Comparison of ENCODE assay signal across 13 cellular contexts in the genomic region with DNA sequence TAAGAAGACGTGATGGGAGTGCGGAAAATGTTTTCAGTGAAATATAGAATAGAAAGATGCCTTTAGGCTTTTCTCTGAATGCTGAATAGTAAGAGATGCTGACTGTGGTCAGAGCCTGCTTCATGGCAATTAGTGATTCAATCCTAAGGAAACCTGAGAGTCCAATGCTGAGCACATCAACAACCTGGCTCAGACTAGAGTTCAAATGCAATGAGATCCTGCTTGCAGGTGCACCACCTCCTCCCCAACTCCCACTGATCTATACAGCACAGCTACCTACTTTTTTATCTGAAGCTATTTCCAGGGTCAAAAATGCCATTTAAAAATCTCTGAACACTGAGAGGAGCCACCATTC.
DNase-seq lines count a peak whose midpoint lies in the region; ATAC-seq and TF ChIP-seq lines count a peak whose summit lies in the region.
"Had no signal": no experiment of that assay in that cellular context is flagged by ENCODE, and none has a peak within 500 bp of the region (broad histone marks: within the 10 kb centered on the region; RNA-seq: fewer than 3 reads in every experiment).

No MANE protein-coding gene starts in this region.

- H3K27me3 Mint-ChIP-seq in activated CD8-positive, alpha-beta T cell treated with anti-CD3 and anti-CD28 coated beads for 36 hours, result no peaks in the 10 kb centered on the region
- no peaks in the 10 kb centered on the region for H3K27me3 Mint-ChIP-seq in activated CD8-positive, alpha-beta T cell treated with anti-CD3 and anti-CD28 coated beads, Interleukin-2, amount 10 ng/mL, durations not matched to agents 7 days and 5 days (ENCODE audit: low read depth)
- H3K27me3 Mint-ChIP-seq in dendritic cell treated with granulocyte-macrophage colony-stimulating factor and Interleukin-4, amounts not matched to agents 40 ng/mL and 50 ng/mL, for 4 days, result no peaks in the 10 kb centered on the region

- H3K27ac ChIP-seq in trophoblast cell (ENCODE audit: low read depth, low read length), result no peak overlapping the region
- no peak overlapping the region for H3K27ac ChIP-seq in MM.1S (ENCODE audit: low read length)
- H3K27ac ChIP-seq: A549 had no signal

- no peak overlapping the region for H2BK120ac ChIP-seq in trophoblast cell (ENCODE audit: insufficient read depth, low read length, poor library complexity)

- no CpG with 5 or more reads among the region's 2 CpGs for WGBS in trophoblast cell (ENCODE audit: extremely low coverage, insufficient coverage, insufficient read length)

- H3K4me1 Mint-ChIP-seq in activated CD8-positive, alpha-beta T cell treated with anti-CD3 and anti-CD28 coated beads for 36 hours (ENCODE audit: low read depth), result peaks cover 74% of the 10 kb centered on the region
- H3K4me1 Mint-ChIP-seq in activated CD8-positive, alpha-beta T cell treated with anti-CD3 and anti-CD28 coated beads, Interleukin-2, amount 10 ng/mL, durations not matched to agents 7 days and 5 days (ENCODE audit: low read depth), result peaks cover 67% of the 10 kb centered on the region
- peaks cover 87% of the 10 kb centered on the region for H3K4me1 Mint-ChIP-seq in dendritic cell treated with granulocyte-macrophage colony-stimulating factor and Interleukin-4, amounts not matched to agents 40 ng/mL and 50 ng/mL, for 4 days (ENCODE audit: low read depth)

- no peaks in the 10 kb centered on the region for H3K9me2 ChIP-seq in MM.1S (replicated peaks; ENCODE audit: insufficient read depth, low read length)

- no peak for TF ChIP-seq CTCF in activated CD8-positive, alpha-beta T cell treated with anti-CD3 and anti-CD28 coated beads for 36 hours (IDR thresholded peaks at IDR 0.05)
- TF ChIP-seq CTCF in MM.1S (IDR thresholded peaks at IDR 0.05; ENCODE audit: low read length), result no peak

- H3K27me3 ChIP-seq in trophoblast cell (ENCODE audit: insufficient read depth, low read length) (no peaks in the 10 kb centered on the region), MM.1S (replicated peaks; ENCODE audit: insufficient read depth, low read length) (no peaks in the 10 kb centered on the region)

- CTCF ChIA-PET in activated CD8-positive, alpha-beta T cell treated with anti-CD3 and anti-CD28 coated beads for 36 hours (lab: Charles Lee), result interaction anchor here (16.2 kb wide), 1 partner anchor 13 kb away, joined by 187 read pairs; no protein-coding TSS in a partner anchor
- CTCF ChIA-PET in activated CD8-positive, alpha-beta T cell treated with anti-CD3 and anti-CD28 coated beads, Interleukin-2, amount 10 ng/mL, durations not matched to agents 7 days and 5 days (lab: Charles Lee), result interaction anchor here (13.7 kb wide), 1 partner anchor 10 kb away, joined by 219 read pairs; no protein-coding TSS in a partner anchor

- peak overlapping the region; percentile 14 for H3K4ac ChIP-seq in trophoblast cell (ENCODE audit: low read depth, low read length)

- no peaks in the 10 kb centered on the region for H4K20me1 ChIP-seq in MM.1S (ENCODE audit: insufficient read depth, low read length)

- H3K18ac ChIP-seq in trophoblast cell (ENCODE audit: low read length), result no peak overlapping the region

- H3K4me3 Mint-ChIP-seq in activated CD8-positive, alpha-beta T cell treated with anti-CD3 and anti-CD28 coated beads for 36 hours, result no peak overlapping the region
- H3K4me3 Mint-ChIP-seq in activated CD8-positive, alpha-beta T cell treated with anti-CD3 and anti-CD28 coated beads, Interleukin-2, amount 10 ng/mL, durations not matched to agents 7 days and 5 days, result no peak overlapping the region
- no peak overlapping the region for H3K4me3 Mint-ChIP-seq in dendritic cell treated with granulocyte-macrophage colony-stimulating factor and Interleukin-4, amounts not matched to agents 40 ng/mL and 50 ng/mL, for 4 days

- H3K36me3 ChIP-seq in trophoblast cell (ENCODE audit: control insufficient read depth in 1 of 2, insufficient read depth in 2 of 2, low read length in 2 of 2), result no peaks in the 10 kb centered on the region
- H3K36me3 ChIP-seq in MM.1S (replicated peaks; ENCODE audit: insufficient read depth, low read length), result no peaks in the 10 kb centered on the region

- H3K27ac Mint-ChIP-seq in activated CD8-positive, alpha-beta T cell treated with anti-CD3 and anti-CD28 coated beads for 36 hours, result peak overlapping the region; percentile 72
- H3K27ac Mint-ChIP-seq in activated CD8-positive, alpha-beta T cell treated with anti-CD3 and anti-CD28 coated beads, Interleukin-2, amount 10 ng/mL, durations not matched to agents 7 days and 5 days, result no peak overlapping the region
- peak overlapping the region; percentile 28 for H3K27ac Mint-ChIP-seq in dendritic cell treated with granulocyte-macrophage colony-stimulating factor and Interleukin-4, amounts not matched to agents 40 ng/mL and 50 ng/mL, for 4 days

- no peaks in the 10 kb centered on the region for H3K9me3 Mint-ChIP-seq in activated CD8-positive, alpha-beta T cell treated with anti-CD3 and anti-CD28 coated beads for 36 hours
- no peaks in the 10 kb centered on the region for H3K9me3 Mint-ChIP-seq in activated CD8-positive, alpha-beta T cell treated with anti-CD3 and anti-CD28 coated beads, Interleukin-2, amount 10 ng/mL, durations not matched to agents 7 days and 5 days (ENCODE audit: insufficient read depth)
- no peaks in the 10 kb centered on the region for H3K9me3 Mint-ChIP-seq in dendritic cell treated with granulocyte-macrophage colony-stimulating factor and Interleukin-4, amounts not matched to agents 40 ng/mL and 50 ng/mL, for 4 days

- no peak for ATAC-seq in activated CD8-positive, alpha-beta T cell treated with anti-CD3 and anti-CD28 coated beads for 36 hours
- no peak for ATAC-seq in activated CD8-positive, alpha-beta T cell treated with anti-CD3 and anti-CD28 coated beads, Interleukin-2, amount 10 ng/mL, durations not matched to agents 7 days and 5 days

- no peak for DNase-seq in activated CD8-positive, alpha-beta T cell treated with anti-CD3 and anti-CD28 coated beads for 36 hours
- DNase-seq in activated CD8-positive, alpha-beta T cell treated with anti-CD3 and anti-CD28 coated beads, Interleukin-2, amount 10 ng/mL, durations not matched to agents 7 days and 5 days, result no peak
- DNase-seq in M059J (ENCODE audit: low read depth) (peak; percentile 42), trophoblast cell (no peak), retina (no peak), medulla oblongata (ENCODE audit: extremely low spot score) (no peak), MM.1S (no peak)
- DNase-seq: activated CD4-positive, CD25-positive, alpha-beta regulatory T cell treated with anti-CD3 and anti-CD28 coated beads, Interleukin-2, amount 50 U/mL, for 72 hours; erythroblast; NCI-H187 treated with DMSO at 0.1 percent for 48 hours; T-helper 2 cell had no signal

- H2BK5ac ChIP-seq in trophoblast cell (ENCODE audit: low read depth, low read length, poor library complexity), result no peak overlapping the region

- no peak overlapping the region for H4K8ac ChIP-seq in trophoblast cell (ENCODE audit: low read depth, low read length)

- H3K14ac ChIP-seq in trophoblast cell (ENCODE audit: low read length), result no peak overlapping the region

- no peak overlapping the region for H3K23ac ChIP-seq in trophoblast cell (ENCODE audit: low read length)

- no peak overlapping the region for H3K4me3 ChIP-seq in trophoblast cell (ENCODE audit: low read depth, low read length)
- no peak overlapping the region for H3K4me3 ChIP-seq in MM.1S (ENCODE audit: low read length)
- H3K4me3 ChIP-seq: A549 had no signal

- peaks cover 8% of the 10 kb centered on the region; the same call in 1 of the 2 replicates for H3F3A ChIP-seq in MM.1S (ENCODE audit: insufficient read depth, low read length)

- H2AK5ac ChIP-seq in trophoblast cell (ENCODE audit: low read length), result no peak overlapping the region

- H3K9ac ChIP-seq in trophoblast cell (ENCODE audit: low read length) (no peak overlapping the region), MM.1S (ENCODE audit: low read length) (no peak overlapping the region)

- H2AFZ ChIP-seq in trophoblast cell (ENCODE audit: insufficient read depth, low read length, poor library complexity) (no peak overlapping the region), MM.1S (ENCODE audit: low read length) (no peak overlapping the region)

- no peaks in the 10 kb centered on the region for H3K79me1 ChIP-seq in trophoblast cell (ENCODE audit: low read length)

- H3K36me3 Mint-ChIP-seq in activated CD8-positive, alpha-beta T cell treated with anti-CD3 and anti-CD28 coated beads for 36 hours (ENCODE audit: low read depth), result peaks cover 22% of the 10 kb centered on the region
- H3K36me3 Mint-ChIP-seq in activated CD8-positive, alpha-beta T cell treated with anti-CD3 and anti-CD28 coated beads, Interleukin-2, amount 10 ng/mL, durations not matched to agents 7 days and 5 days (ENCODE audit: low read depth), result peaks cover 24% of the 10 kb centered on the region
- H3K36me3 Mint-ChIP-seq in dendritic cell treated with granulocyte-macrophage colony-stimulating factor and Interleukin-4, amounts not matched to agents 40 ng/mL and 50 ng/mL, for 4 days (ENCODE audit: low read depth), result peaks cover 2% of the 10 kb centered on the region

- H2BK12ac ChIP-seq in trophoblast cell (ENCODE audit: low read length), result no peak overlapping the region

- no peak overlapping the region for H3K4me2 ChIP-seq in trophoblast cell (ENCODE audit: low read length)
- no peak overlapping the region for H3K4me2 ChIP-seq in MM.1S (ENCODE audit: low read depth, low read length)
- H3K4me2 ChIP-seq: A549 had no signal

- POLR2A ChIA-PET in activated CD8-positive, alpha-beta T cell treated with anti-CD3 and anti-CD28 coated beads for 36 hours (lab: Charles Lee), result no interaction called here
- POLR2A ChIA-PET in activated CD8-positive, alpha-beta T cell treated with anti-CD3 and anti-CD28 coated beads, Interleukin-2, amount 10 ng/mL, durations not matched to agents 7 days and 5 days (lab: Charles Lee), result no interaction called here

- peaks cover 8 to 13% of the 10 kb centered on the region in 2 experiments for H3K4me1 ChIP-seq in trophoblast cell (ENCODE audit: control insufficient read depth in 1 of 2, insufficient read depth in 2 of 2, low read length in 2 of 2)
- no peaks in the 10 kb centered on the region for H3K4me1 ChIP-seq in MM.1S (ENCODE audit: low read length)

- intact Hi-C loops in activated CD8-positive, alpha-beta T cell treated with anti-CD3 and anti-CD28 coated beads for 36 hours (cut with micrococcal nuclease), result no loop called here
- intact Hi-C loops in dendritic cell treated with granulocyte-macrophage colony-stimulating factor and Interleukin-4, amounts not matched to agents 40 ng/mL and 50 ng/mL, for 4 days (cut with micrococcal nuclease), result loop anchor here (5.0 kb wide), 1 partner anchor 64 kb away; a partner anchor contains a TSS

- H4K91ac ChIP-seq in trophoblast cell (ENCODE audit: low read depth, low read length), result no peak overlapping the region

- H4K12ac ChIP-seq in trophoblast cell (ENCODE audit: low read depth, low read length), result no peak overlapping the region

- H3K9me3 ChIP-seq in trophoblast cell (ENCODE audit: insufficient read depth, low read depth, low read length), result no peaks in the 10 kb centered on the region
- no peaks in the 10 kb centered on the region for H3K9me3 ChIP-seq in MM.1S (replicated peaks; ENCODE audit: insufficient read depth, low read length)
- H3K9me3 ChIP-seq: A549 had no signal

- H3K79me2 ChIP-seq in trophoblast cell (ENCODE audit: control insufficient read depth, insufficient read depth, low read length, poor library complexity) (no peaks in the 10 kb centered on the region), MM.1S (ENCODE audit: low read length) (no peaks in the 10 kb centered on the region)
